ENCODE assay signal across 10 cellular contexts in the genomic region with DNA sequence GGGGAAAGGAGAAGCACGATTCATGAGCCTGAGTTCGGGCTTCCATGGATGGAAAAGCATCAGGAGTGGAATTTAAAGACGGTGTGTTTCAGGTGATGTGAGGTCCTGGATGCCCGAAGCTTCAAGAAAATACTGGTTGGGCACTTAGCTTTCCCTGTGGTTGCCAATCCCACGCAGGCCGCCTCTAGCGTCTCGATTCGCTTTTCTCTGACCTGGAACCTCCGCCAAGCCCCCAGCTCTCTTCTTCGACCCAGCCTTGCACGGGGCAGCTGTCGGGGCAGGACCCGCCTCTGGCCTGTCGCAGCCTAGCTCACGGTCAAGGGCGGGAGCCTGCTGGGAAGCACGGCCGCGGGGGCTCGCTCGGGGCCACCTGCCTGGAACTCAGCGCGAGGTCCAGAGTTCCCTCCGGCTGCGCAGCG. TPM values are rescaled to one million over a fixed set of nuclear protein-coding genes. Genes with fewer than 3 reads are reported as not detected.
A peak's percentile ranks its signal among the peaks of the same experiment; 100 is the strongest.
DNase-seq lines count a peak whose midpoint lies in the region; ATAC-seq and TF ChIP-seq lines count a peak whose summit lies in the region.
"Had no signal": no experiment of that assay in that cellular context is flagged by ENCODE, and none has a peak within 500 bp of the region (broad histone marks: within the 10 kb centered on the region; RNA-seq: fewer than 3 reads in every experiment).

No MANE protein-coding gene starts in this region.

- 11 to 45% (median 16%) methylated on average over 7 to 27 of the region's 27 CpGs for WGBS in heart left ventricle, 4 donors

- H3K9me3 ChIP-seq in heart left ventricle (peaks cover 0 to 16% (median 11%) of the 10 kb centered on the region in 12 donors), mucosa of rectum (ENCODE audit: control insufficient read depth in 2 of 2, low read length in 2 of 2) (peaks cover 4 to 8% of the 10 kb centered on the region in 2 donors), upper lobe of right lung (peaks cover 8% of the 10 kb centered on the region)

- no peak for TF ChIP-seq POLR2A in heart left ventricle (IDR thresholded peaks at IDR 0.05)

- intact Hi-C loops in heart left ventricle (cut with DNase I) (no loop called here), Right ventricle myocardium superior (cut with DNase I) (no loop called here), upper lobe of right lung (cut with DNase I) (no loop called here)

- ATAC-seq in heart left ventricle (no peak), Right ventricle myocardium superior (ENCODE audit: poor library complexity) (no peak), upper lobe of right lung (no peak)

- H3K4me1 Mint-ChIP-seq in chondrocyte (ENCODE audit: low read depth), result peaks cover 5% of the 10 kb centered on the region

- H3K4me1 ChIP-seq in heart left ventricle (peaks cover 0 to 18% (median 8%) of the 10 kb centered on the region in 12 donors), mucosa of rectum (ENCODE audit: control insufficient read depth in 2 of 2, insufficient read depth in 2 of 2, low read length in 2 of 2) (peaks cover 6 to 12% of the 10 kb centered on the region in 2 donors), upper lobe of right lung (peaks cover 10% of the 10 kb centered on the region)

- H3K36me3 ChIP-seq in heart left ventricle (peaks cover 0 to 12% (median 0%) of the 10 kb centered on the region in 9 donors), mucosa of rectum (ENCODE audit: control insufficient read depth in 2 of 2, insufficient read depth in 2 of 2, low read length in 2 of 2) (no peaks in the 10 kb centered on the region), upper lobe of right lung (peaks cover 6% of the 10 kb centered on the region)

- peaks cover 3% of the 10 kb centered on the region for H3K36me3 Mint-ChIP-seq in chondrocyte (ENCODE audit: low read depth)

- H3K27ac Mint-ChIP-seq in chondrocyte (ENCODE audit: unreplicated experiment), result no peak overlapping the region

- DNase-seq in heart left ventricle (no peak), Right ventricle myocardium superior (no peak), chondrocyte (ENCODE audit: low spot score) (no peak), upper lobe of right lung (no peak), NCI-H146 (lab: John Stamatoyannopoulos, UW) (no peak), NCI-H69 (lab: John Stamatoyannopoulos, UW) (no peak), NCI-H1105 treated with DMSO at 0.1 percent for 48 hours (lab: John Stamatoyannopoulos, UW) (no peak)
- DNase-seq: DND-41 had no signal

- TF ChIP-seq CTCF in heart left ventricle (IDR thresholded peaks at IDR 0.05) (no peak), chondrocyte (IDR thresholded peaks at IDR 0.05) (no peak), upper lobe of right lung (IDR thresholded peaks at IDR 0.05) (no peak)

- H3K9ac ChIP-seq in mucosa of rectum (ENCODE audit: low read depth in 1 of 2, low read length in 2 of 2), result peak overlapping the region in 1 of 2 donors; percentile 57

- peaks cover 0 to 32% (median 5%) of the 10 kb centered on the region in 9 donors for H3K27me3 ChIP-seq in heart left ventricle
- H3K27me3 ChIP-seq in mucosa of rectum (ENCODE audit: control insufficient read depth in 2 of 2, insufficient read depth in 2 of 2, low read length in 2 of 2), result peaks cover 10 to 18% of the 10 kb centered on the region in 2 donors
- H3K27me3 ChIP-seq in upper lobe of right lung, result no peaks in the 10 kb centered on the region

- peaks cover 10% of the 10 kb centered on the region for H3K27me3 Mint-ChIP-seq in chondrocyte (ENCODE audit: low read depth)

- H3K27ac ChIP-seq in heart left ventricle (peak overlapping the region in 2 of 12 donors; percentile 62 to 92), mucosa of rectum (ENCODE audit: low read depth in 2 of 2, low read length in 2 of 2) (no peak overlapping the region), upper lobe of right lung (peak overlapping the region; percentile 79)
- H3K27ac ChIP-seq: SK-N-MC had no signal

- peak overlapping the region; percentile 24 for H3K4me3 Mint-ChIP-seq in chondrocyte (ENCODE audit: unreplicated experiment)

- H3K4me3 ChIP-seq in heart left ventricle (peak overlapping the region; percentile 33 to 84 (median 64)), mucosa of rectum (ENCODE audit: low read length in 2 of 2) (peak overlapping the region; percentile 65 to 67), upper lobe of right lung (peak overlapping the region; percentile 65)
- H3K4me3 ChIP-seq: SK-N-MC had no signal

- H3K9me3 Mint-ChIP-seq in chondrocyte (ENCODE audit: low read depth), result peaks cover 9% of the 10 kb centered on the region

RNA-seq across cellular contexts. Expression of a gene that starts 0.3 kb away (rescaled TPM):
- total RNA-seq in heart left ventricle (10 to 100 TPM in 2 of 9 donors, 1 to 10 TPM in 7; 1.2 to 47.8 (median 5.1) TPM), Right ventricle myocardium superior (3.5 TPM), chondrocyte (1.0 to 1.9 TPM (median 1.7 TPM) in 3 replicates), upper lobe of right lung (94.0 TPM)
- polyA plus RNA-seq in heart left ventricle, result 1 to 10 TPM; 1.6 to 3.2 TPM
